Comparison of ENCODE assay signal across 16 cellular contexts in genomic region chr3:184593201-184593922, GRCh38. TPM values are rescaled to one million over a fixed set of nuclear protein-coding genes. Genes with fewer than 3 reads are reported as not detected.
A peak's percentile ranks its signal among the peaks of the same experiment; 100 is the strongest.
DNase-seq lines count a peak whose midpoint lies in the region; ATAC-seq, FAIRE-seq and TF ChIP-seq lines count a peak whose summit lies in the region.
"Had no signal": no experiment of that assay in that cellular context is flagged by ENCODE, and none has a peak within 500 bp of the region (broad histone marks: within the 10 kb centered on the region; RNA-seq: fewer than 3 reads in every experiment).

No MANE protein-coding gene starts in this region.

- no peak overlapping the region for H3K23ac ChIP-seq in IMR-90 (ENCODE audit: low read depth, low read length)

- H3K4ac ChIP-seq in IMR-90 (ENCODE audit: low read depth, low read length): no peak overlapping the region

- peaks cover 11% of the 10 kb centered on the region for H3K27me3 ChIP-seq in IMR-90 (ENCODE audit: control insufficient read depth, insufficient read depth, low read length)
- H3K27me3 ChIP-seq in K562 (ENCODE audit: control insufficient read depth in 2 of 2, insufficient read depth in 2 of 2, low read length in 2 of 2): peaks cover 17 to 66% of the 10 kb centered on the region in 2 experiments; a peak in 4 of 5 replicates
- peaks cover 0 to 6% (median 0%) of the 10 kb centered on the region in 3 donors for H3K27me3 ChIP-seq in skeletal muscle tissue (ENCODE audit: control insufficient read depth in 3 of 3, insufficient read depth in 3 of 3, low read length in 3 of 3)

- no peak overlapping the region for H2BK20ac ChIP-seq in IMR-90 (ENCODE audit: low read depth, low read length)

- no peaks in the 10 kb centered on the region for H3K79me1 ChIP-seq in IMR-90 (ENCODE audit: low read depth in 1 of 2, low read length in 2 of 2)

- no peak overlapping the region for H2BK5ac ChIP-seq in IMR-90 (ENCODE audit: low read depth, low read length, poor library complexity, severe bottlenecking)

- in situ Hi-C loops in IMR-90 (cut with MboI; ENCODE audit: low sequenced_read_pairs) (no loop called here), K562 (cut with MboI) (no loop called here)

- H3K4me1 ChIP-seq in IMR-90 (ENCODE audit: control insufficient read depth, insufficient read depth, low read length) (peaks cover 17% of the 10 kb centered on the region; the same call in 1 of the 2 replicates), K562 (replicated peaks in 1 of 2; ENCODE audit: control insufficient read depth in 2 of 2, insufficient read depth in 2 of 2, low read length in 2 of 2) (no peaks in the 10 kb centered on the region; a peak in 1 of 5 replicates), mesodermal cell (ENCODE audit: control insufficient read depth, insufficient read depth, low read length, poor library complexity, severe bottlenecking) (peaks cover 39% of the 10 kb centered on the region), skeletal muscle tissue (ENCODE audit: control insufficient read depth in 3 of 3, insufficient read depth in 3 of 3, low read length in 3 of 3) (peaks cover 11 to 16% (median 13%) of the 10 kb centered on the region in 3 donors)

- CTCF ChIA-PET in IMR-90 (lab: Yijun Ruan, JAX) (interaction anchor here (0.6 kb wide), 2 partner anchors 225 to 315 kb away, joined by 3 to 4 read pairs; no protein-coding TSS in a partner anchor), K562 (lab: Yijun Ruan, JAX; ENCODE audit: low intra/inter-chr PET ratio) (no interaction called here)

- no peak for TF ChIP-seq RAD21 in IMR-90 (IDR thresholded peaks at IDR 0.05; ENCODE audit: low read length)
- no peak for TF ChIP-seq RAD21 in K562 (CRISPR knock-in tag; conservative IDR thresholded peaks at IDR 0.05 in 1 of 2, IDR thresholded peaks at IDR 0.05 in 1 of 2)

- no peak overlapping the region for H2BK120ac ChIP-seq in IMR-90 (ENCODE audit: low read depth, low read length)

- no peak for TF ChIP-seq EP300 in K562 (IDR thresholded peaks at IDR 0.05; ENCODE audit: low read length)

- TF ChIP-seq POLR2A in IMR-90 (IDR thresholded peaks at IDR 0.05; ENCODE audit: low read depth, low read length): no peak
- no peak for TF ChIP-seq POLR2A in K562 (conservative IDR thresholded peaks at IDR 0.05)

- H3K56ac ChIP-seq in IMR-90 (ENCODE audit: extremely low read depth, insufficient read depth, low read length): no peak overlapping the region

- H2BK15ac ChIP-seq in IMR-90 (ENCODE audit: low read depth, low read length): no peak overlapping the region

- POLR2A ChIA-PET in IMR-90 (lab: Charles Lee; ENCODE audit: unreplicated experiment): no interaction called here
- POLR2A ChIA-PET in K562 (lab: Yijun Ruan, JAX): interaction anchor here (0.6 to 1.4 kb wide), 5 partner anchors 9 to 1373 kb away, joined by 3 to 8 read pairs (median 3); no protein-coding TSS in a partner anchor

- peak; percentile 63 for ATAC-seq in IMR-90 (ENCODE audit: low read depth)
- peak; percentile 29; the same call in 2 of the 3 replicates for ATAC-seq in K562
- no peak for ATAC-seq in HG03025 (IDR thresholded peaks at IDR 0.05; ENCODE audit: low FRiP score, unreplicated experiment)
- ATAC-seq in HG02571 (IDR thresholded peaks at IDR 0.05; ENCODE audit: unreplicated experiment): no peak
- ATAC-seq: naive thymus-derived CD8-positive, alpha-beta T cell had no signal

- H2AFZ ChIP-seq in IMR-90 (replicated peaks; ENCODE audit: low read length, poor library complexity) (no peak overlapping the region), K562 (ENCODE audit: low read depth, low read length) (no peak overlapping the region)

- H4K91ac ChIP-seq in IMR-90 (ENCODE audit: insufficient read depth, low read depth, low read length): no peak overlapping the region

- no peak overlapping the region for H4K8ac ChIP-seq in IMR-90 (ENCODE audit: low read depth in 2 of 2, low read length in 2 of 2)

- no peak overlapping the region; the same call in 1 of the 2 replicates for H3K18ac ChIP-seq in IMR-90 (ENCODE audit: low read depth, low read length)

- WGBS in IMR-90 (ENCODE audit: extremely low coverage in 2 of 2, insufficient read length in 1 of 2), 2 experiments: 42% methylated on average over 3 of the region's 7 CpGs; no CpG with 5 or more reads in 1 of the 2 experiments
- 0% methylated on average over 7 of the region's 7 CpGs for WGBS in K562 (ENCODE audit: insufficient coverage, low coverage, missing lambda C conversion rate)
- WGBS in mesodermal cell (ENCODE audit: insufficient coverage in 2 of 2), 2 experiments: 69 to 76% methylated on average over 7 of the region's 7 CpGs

- intact Hi-C loops in IMR-90 (cut with micrococcal nuclease): no loop called here
- intact Hi-C loops in K562 (cut with micrococcal nuclease): no loop called here

- no peak overlapping the region for H3K9ac ChIP-seq in IMR-90 (ENCODE audit: low read depth, low read length)
- H3K9ac ChIP-seq in K562 (ENCODE audit: insufficient read depth in 1 of 2, low read depth in 2 of 2, low read length in 2 of 2): no peak overlapping the region; a peak in 1 of 4 replicates
- H3K9ac ChIP-seq in skeletal muscle tissue (ENCODE audit: low read depth in 1 of 3, low read length in 3 of 3): peak overlapping the region in 1 of 3 donors; percentile 25

- H4K20me1 ChIP-seq in IMR-90 (ENCODE audit: insufficient read depth, low read length) (no peaks in the 10 kb centered on the region), K562 (replicated peaks; ENCODE audit: control insufficient read depth, insufficient read depth, low read length) (no peaks in the 10 kb centered on the region)

- peak; percentile 27 for DNase-seq in IMR-90
- DNase-seq in K562 (ENCODE audit: extremely low read depth in 1 of 4, low spot score in 3 of 4): no peak
- DNase-seq in superior temporal gyrus (ENCODE audit: extremely low spot score): no peak
- DNase-seq in HPDE6-E6E7 (ENCODE audit: extremely low spot score): no peak
- DNase-seq: activated CD4-positive, CD25-positive, alpha-beta regulatory T cell treated with anti-CD3 and anti-CD28 coated beads, Interleukin-2, amount 50 U/mL, for 72 hours; activated naive CD4-positive, alpha-beta T cell treated with anti-CD3 and anti-CD28 coated beads, Interleukin-2, amount 10 ng/mL, durations not matched to agents 7 days and 5 days; kidney; MV-4-11; stimulated activated CD4-positive, alpha-beta T cell treated with anti-CD3 and anti-CD28 coated beads, Interleukin-12 subunit alpha, Interleukin-12 subunit beta, amount 100 ng/mL, for 4 hours; T-helper 1 cell had no signal

- H3K9me3 ChIP-seq in IMR-90 (ENCODE audit: control insufficient read depth, insufficient read depth, low read length): no peaks in the 10 kb centered on the region
- H3K9me3 ChIP-seq in K562 (replicated peaks; ENCODE audit: control insufficient read depth, insufficient read depth, low read depth, low read length): no peaks in the 10 kb centered on the region
- no peaks in the 10 kb centered on the region for H3K9me3 ChIP-seq in mesodermal cell (ENCODE audit: control insufficient read depth, low read length)
- no peaks in the 10 kb centered on the region for H3K9me3 ChIP-seq in skeletal muscle tissue (ENCODE audit: control insufficient read depth in 3 of 3, low read length in 3 of 3)
- H3K9me3 ChIP-seq: thoracic aorta had no signal

- dilution Hi-C loops in IMR-90 (cut with HindIII; ENCODE audit: low sequenced_read_pairs, unreplicated experiment): no loop called here

- FAIRE-seq in K562 (lab: Jason Lieb, UNC): no peak
- FAIRE-seq: kidney had no signal

- H3K9me1 ChIP-seq in IMR-90 (ENCODE audit: insufficient read depth, low read length) (no peaks in the 10 kb centered on the region), K562 (ENCODE audit: control insufficient read depth, insufficient read depth, low read length) (peaks cover 3% of the 10 kb centered on the region)

- no peak overlapping the region for H2AK9ac ChIP-seq in IMR-90 (replicated peaks; ENCODE audit: low read depth, low read length, poor library complexity)

- H3K79me2 ChIP-seq in K562 (ENCODE audit: control insufficient read depth, insufficient read depth, low read length): no peaks in the 10 kb centered on the region

- H3K36me3 ChIP-seq in IMR-90 (ENCODE audit: control insufficient read depth, insufficient read depth, low read length): no peaks in the 10 kb centered on the region
- H3K36me3 ChIP-seq in K562 (ENCODE audit: control insufficient read depth, insufficient read depth, low read length): no peaks in the 10 kb centered on the region
- no peaks in the 10 kb centered on the region for H3K36me3 ChIP-seq in mesodermal cell (ENCODE audit: control insufficient read depth, insufficient read depth, low read length)
- no peaks in the 10 kb centered on the region for H3K36me3 ChIP-seq in skeletal muscle tissue (ENCODE audit: control insufficient read depth in 3 of 3, insufficient read depth in 3 of 3, low read length in 3 of 3)
- H3K36me3 ChIP-seq: thoracic aorta had no signal

- H4K5ac ChIP-seq in IMR-90 (ENCODE audit: low read depth, low read length): no peak overlapping the region; the same call in 1 of the 2 replicates

- no peak overlapping the region for H2AK5ac ChIP-seq in IMR-90 (ENCODE audit: low read depth, low read length)

- no peak overlapping the region for H3K27ac ChIP-seq in IMR-90 (ENCODE audit: insufficient read depth, low read length)
- H3K27ac ChIP-seq in K562 (ENCODE audit: extremely low read depth, low read depth, low read length): no peak overlapping the region
- H3K27ac ChIP-seq in mesodermal cell (ENCODE audit: low read depth, low read length, severe bottlenecking): peak overlapping the region; percentile 66
- H3K27ac ChIP-seq in skeletal muscle tissue (ENCODE audit: low read depth, low read length): peak overlapping the region; percentile 36
- H3K27ac ChIP-seq: thoracic aorta had no signal

- H3K14ac ChIP-seq in IMR-90 (replicated peaks; ENCODE audit: low read depth, low read length): no peak overlapping the region

- H3K4me3 ChIP-seq in IMR-90 (ENCODE audit: insufficient read depth, low read depth, low read length) (no peak overlapping the region), K562 (no peak overlapping the region), mesodermal cell (ENCODE audit: extremely low read depth, insufficient read depth, low read length, poor library complexity, severe bottlenecking) (no peak overlapping the region), skeletal muscle tissue (ENCODE audit: low read length in 3 of 3) (no peak overlapping the region)
- H3K4me3 ChIP-seq: thoracic aorta had no signal

- BruUV-seq in IMR-90 (replicated peaks; lab: Mats Ljungman, UMichigan): no TSS peak
- no TSS peak for BruUV-seq in K562 (replicated peaks; lab: Mats Ljungman, UMichigan)

- no peak for TF ChIP-seq CTCF in IMR-90 (conservative IDR thresholded peaks at IDR 0.05; ENCODE audit: low read depth, low read length)
- no peak for TF ChIP-seq CTCF in K562 (IDR thresholded peaks at IDR 0.05 in 2 of 3, conservative IDR thresholded peaks at IDR 0.05 in 1 of 3; ENCODE audit: insufficient read depth in 2 of 3, low read depth in 1 of 3, low read length in 3 of 3)

- no peak overlapping the region for H3K4me2 ChIP-seq in IMR-90 (ENCODE audit: low read depth, low read length)
- H3K4me2 ChIP-seq in K562 (ENCODE audit: insufficient read depth, low read length): no peak overlapping the region

RNA-seq across cellular contexts. Expression of gene EPHB3, which starts 31.8 kb away (rescaled TPM):
- 0.72 and 0.83 TPM in 2 replicates for total RNA-seq in IMR-90 (2012; rRNA removed)
- polyA plus RNA-seq in IMR-90 (2012; rRNA removed): 2.2 and 2.9 TPM in 2 replicates
- polyA plus RNA-seq in IMR-90 (2012; cell fraction: cytosol; rRNA removed): 1.6 and 3.6 TPM in 2 replicates
- 14.5 and 15.0 TPM in 2 replicates for polyA plus RNA-seq in IMR-90 (2012; cell fraction: nucleus; rRNA removed; ENCODE audit: low replicate concordance)
- total RNA-seq in K562 (2011; cell fraction: chromatin; rRNA removed; ENCODE audit: low replicate concordance): not detected in 2 replicates
- total RNA-seq in K562 (2011; cell fraction: nucleolus; rRNA removed): not detected in 2 replicates
- not detected in 2 replicates for total RNA-seq in K562 (2011; cell fraction: nucleoplasm; rRNA removed)
- not detected in 2 replicates for total RNA-seq in K562 (2014; rRNA removed)
- not detected in 2 replicates for total RNA-seq in K562 (2014; rRNA removed; fragmentation: Illumina TruSeq; extraction: Trizol)
- not detected in 2 replicates for total RNA-seq in K562 (2015; rRNA removed; fragmentation: Illumina TruSeq; extraction: Trizol)
- 0.04 TPM in 1 of 2 replicates, not detected in the other for total RNA-seq in K562 (2021)
- polyA plus RNA-seq in K562 (2011; rRNA removed): not detected in 2 replicates
- polyA plus RNA-seq in K562 (2011; cell fraction: cytosol; rRNA removed): not detected in 2 replicates
- polyA plus RNA-seq in K562 (2011; cell fraction: nucleus; rRNA removed): not detected in 2 replicates
- polyA plus RNA-seq in K562 (2012): not detected in 2 replicates
- polyA plus RNA-seq in K562 (2014; fragmentation: Illumina TruSeq; extraction: Trizol): not detected in 2 replicates
- not detected for polyA plus RNA-seq in K562 (2014; fragmentation: Nextera tagmentation; extraction: Ambion mirVana)
- not detected in 2 replicates for polyA plus RNA-seq in K562 (2014; rRNA removed)
- polyA minus RNA-seq in K562 (2011; rRNA and poly(A)+ RNA removed): not detected in 2 replicates
- polyA minus RNA-seq in K562 (2011; cell fraction: cytosol; rRNA and poly(A)+ RNA removed): not detected in 2 replicates
- polyA minus RNA-seq in K562 (2011; cell fraction: nucleus; rRNA and poly(A)+ RNA removed): not detected in 2 replicates
- polyA plus RNA-seq in mesodermal cell (2013, experiment 1 of 2): 21.1 TPM
- polyA plus RNA-seq in mesodermal cell (2013, experiment 2 of 2): 18.1 TPM
- 27.7 TPM for total RNA-seq in skeletal muscle tissue
- total RNA-seq: naive thymus-derived CD8-positive, alpha-beta T cell had no signal

Comparison
In these comparisons a context has a peak if more than half of its experiments do, and no peak if none do; other contexts are left out.
1. ATAC-seq: peak in IMR-90 (single experiment) and K562 (single experiment); none in HG03025 (single experiment) and HG02571 (single experiment).
2. H3K27ac ChIP-seq: peak in mesodermal cell (single experiment) and skeletal muscle tissue (single experiment); none in IMR-90 (single experiment) and K562 (single experiment).
3. RNA of gene EPHB3, which starts 31.8 kb away (total RNA-seq): 27.7 TPM in skeletal muscle tissue (single experiment); 0.72 to 0.83 TPM in IMR-90 and 0.04 TPM in K562; every median in the first group is over 10 times any median in the second.